Comparison of ENCODE assay signal across 1 cellular context in the genomic region with DNA sequence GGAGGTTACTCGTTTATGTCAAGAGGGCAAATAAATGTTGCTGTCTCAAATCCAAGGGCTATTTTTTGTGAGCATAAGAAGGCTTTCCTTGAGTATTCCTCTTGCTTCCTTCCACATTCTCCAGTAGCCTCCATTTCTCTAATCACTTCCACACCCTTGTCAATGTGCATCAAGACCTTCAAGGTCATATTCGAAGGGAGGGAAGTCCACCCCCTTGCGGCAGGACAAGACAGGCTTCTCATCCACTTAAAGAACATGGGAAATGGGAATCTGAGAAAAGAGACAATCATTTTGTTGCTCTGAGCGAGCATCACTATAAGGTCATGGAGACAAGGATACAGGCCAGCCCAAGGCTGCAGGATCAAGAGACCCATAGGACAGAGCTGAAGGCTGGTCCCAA.
TF ChIP-seq lines count a peak whose summit lies in the region.

No MANE protein-coding gene starts in this region.

TF ChIP-seq in K562, 482 proteins besides CTCF, POLR2A, EP300 and RAD21:
- peak; percentile 95 for TF ChIP-seq ESRRA (IDR thresholded peaks at IDR 0.05; ENCODE audit: borderline replicate concordance, low read depth)
- TF ChIP-seq, protein P1, sequence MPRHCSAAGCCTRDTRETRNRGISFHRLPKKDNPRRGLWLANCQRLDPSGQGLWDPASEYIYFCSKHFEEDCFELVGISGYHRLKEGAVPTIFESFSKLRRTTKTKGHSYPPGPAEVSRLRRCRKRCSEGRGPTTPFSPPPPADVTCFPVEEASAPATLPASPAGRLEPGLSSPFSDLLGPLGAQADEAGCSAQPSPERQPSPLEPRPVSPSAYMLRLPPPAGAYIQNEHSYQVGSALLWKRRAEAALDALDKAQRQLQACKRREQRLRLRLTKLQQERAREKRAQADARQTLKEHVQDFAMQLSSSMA (CRISPR knock-in tag; IDR thresholded peaks at IDR 0.05) = no peak
